Comparison of ENCODE assay signal across 14 cellular contexts in genomic region chr9:94993821-94994165, GRCh38.
"Had no signal": no experiment of that assay in that cellular context is flagged by ENCODE, and none has a peak within 500 bp of the region (broad histone marks: within the 10 kb centered on the region; RNA-seq: fewer than 3 reads in every experiment).

No MANE protein-coding gene starts in this region.

- H3K27me3 ChIP-seq: heart left ventricle, thyroid gland had no signal

- H3K9me3 ChIP-seq: heart left ventricle, thyroid gland had no signal

- DNase-seq: activated B cell treated with CpG ODN at 0.5 μM for 24 hours; activated CD4-positive, alpha-beta T cell treated with anti-CD3 and anti-CD28 coated beads for 48 hours; activated CD8-positive, alpha-beta memory T cell treated with anti-CD3 and anti-CD28 coated beads, Interleukin-2, amount 50 U/mL, for 48 hours; activated gamma-delta T cell treated with Interleukin-2 at 50 U/mL for 16 hours; amniotic stem cell; effector memory CD4-positive, alpha-beta T cell; heart left ventricle; natural killer cell; nucleus accumbens; stimulated activated CD4-positive, alpha-beta T cell treated with anti-CD3 and anti-CD28 coated beads, Interleukin-1b, Interleukin-23, amount 100 ng/mL, for 48 hours; stimulated activated naive CD8-positive, alpha-beta T cell treated with anti-CD3 and anti-CD28 coated beads, Interleukin-15, amount 100 ng/mL, for 72 hours; SW 1271; thyroid gland had no signal

- H3K36me3 ChIP-seq: heart left ventricle, thyroid gland had no signal

- ATAC-seq: heart left ventricle; left lobe of liver; natural killer cell; stimulated activated naive CD8-positive, alpha-beta T cell treated with anti-CD3 and anti-CD28 coated beads, Interleukin-15, amount 100 ng/mL, for 72 hours had no signal

- H3K4me3 ChIP-seq: heart left ventricle, thyroid gland had no signal
